In the genomic region with DNA sequence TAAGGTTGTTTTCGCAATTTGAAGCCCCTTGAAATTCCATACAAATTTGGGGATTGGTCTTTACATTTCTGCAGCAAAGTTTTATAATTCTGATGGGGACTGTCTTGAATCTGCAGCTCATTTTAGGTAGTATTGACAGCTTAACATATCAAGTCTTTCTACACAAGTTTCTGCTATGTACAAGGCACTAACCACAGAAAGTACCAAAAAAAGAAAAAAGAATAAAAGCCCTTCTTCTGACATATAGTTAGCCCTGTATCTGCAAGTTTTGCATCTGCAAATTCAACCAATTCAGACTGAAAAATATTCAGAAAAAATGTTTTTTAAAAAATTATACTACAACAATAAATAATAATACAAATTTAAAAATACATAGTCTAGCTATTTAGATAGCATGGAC, we compare ENCODE assay signal across 23 cellular contexts. TPM values are rescaled to one million over a fixed set of nuclear protein-coding genes. Genes with fewer than 3 reads are reported as not detected.
DNase-seq lines count a peak whose midpoint lies in the region; ATAC-seq, FAIRE-seq and TF ChIP-seq lines count a peak whose summit lies in the region.
"Had no signal": no experiment of that assay in that cellular context is flagged by ENCODE, and none has a peak within 500 bp of the region (broad histone marks: within the 10 kb centered on the region; RNA-seq: fewer than 3 reads in every experiment).

No MANE protein-coding gene starts in this region.

- H3K27ac ChIP-seq in CD8-positive, alpha-beta T cell (ENCODE audit: low read depth, low read length), result no peak overlapping the region
- H3K27ac ChIP-seq: BLaER1 treated with 17β-estradiol and CSF1 and Interleukin-3, amounts not matched to agents 10 nM and 100 nM; GM23248; right lobe of liver had no signal

- TF ChIP-seq POLR2A in GM12892 (IDR thresholded peaks at IDR 0.05; ENCODE audit: low read depth, low read length), result no peak

- peaks cover 35% of the 10 kb centered on the region for H3K36me3 Mint-ChIP-seq in CD8-positive, alpha-beta T cell
- H3K36me3 Mint-ChIP-seq: WTC11 had no signal

- H3K4me3 ChIP-seq in mucosa of descending colon, result no peak overlapping the region
- no peak overlapping the region for H3K4me3 ChIP-seq in CD8-positive, alpha-beta T cell (ENCODE audit: low read depth, low read length)
- H3K4me3 ChIP-seq: BLaER1 treated with 17β-estradiol and CSF1 and Interleukin-3, amounts not matched to agents 10 nM and 100 nM; GM23248; right lobe of liver had no signal

- H3K4me1 ChIP-seq in mucosa of descending colon (ENCODE audit: low read depth), result no peaks in the 10 kb centered on the region
- no peaks in the 10 kb centered on the region for H3K4me1 ChIP-seq in CD8-positive, alpha-beta T cell (ENCODE audit: insufficient read depth, low read length)
- H3K4me1 ChIP-seq: BLaER1 treated with 17β-estradiol and CSF1 and Interleukin-3, amounts not matched to agents 10 nM and 100 nM; right lobe of liver had no signal

- H3K4me3 Mint-ChIP-seq in CD8-positive, alpha-beta T cell, result no peak overlapping the region
- H3K4me3 Mint-ChIP-seq: stimulated activated naive CD8-positive, alpha-beta T cell treated with anti-CD3 and anti-CD28 coated beads, Interleukin-15, Interleukin-2, amounts not matched to agents 100 ng/mL and 50 ng/mL, for 24 hours; T-helper 17 cell; WTC11 had no signal

- H3K27me3 ChIP-seq in CD8-positive, alpha-beta T cell (ENCODE audit: insufficient read depth, low read length), result no peaks in the 10 kb centered on the region
- H3K27me3 ChIP-seq: BLaER1 treated with 17β-estradiol and CSF1 and Interleukin-3, amounts not matched to agents 10 nM and 100 nM; right lobe of liver had no signal

- no peaks in the 10 kb centered on the region for H3K27me3 Mint-ChIP-seq in CD8-positive, alpha-beta T cell (ENCODE audit: low read depth)
- H3K27me3 Mint-ChIP-seq: stimulated activated naive CD8-positive, alpha-beta T cell treated with anti-CD3 and anti-CD28 coated beads, Interleukin-15, Interleukin-2, amounts not matched to agents 100 ng/mL and 50 ng/mL, for 24 hours; T-helper 17 cell had no signal

- no peak overlapping the region for H3K27ac Mint-ChIP-seq in CD8-positive, alpha-beta T cell
- H3K27ac Mint-ChIP-seq: stimulated activated naive CD8-positive, alpha-beta T cell treated with anti-CD3 and anti-CD28 coated beads, Interleukin-15, Interleukin-2, amounts not matched to agents 100 ng/mL and 50 ng/mL, for 24 hours; T-helper 17 cell; WTC11 had no signal

- H3K4me1 Mint-ChIP-seq in CD8-positive, alpha-beta T cell (ENCODE audit: low read depth), result peaks cover 18% of the 10 kb centered on the region

- ATAC-seq in GM18502 (IDR thresholded peaks at IDR 0.05; ENCODE audit: poor library complexity, unreplicated experiment), result peak; percentile 66
- ATAC-seq in GM19351 (IDR thresholded peaks at IDR 0.05; ENCODE audit: unreplicated experiment), result peak; percentile 65
- ATAC-seq in HG02571 (IDR thresholded peaks at IDR 0.05; ENCODE audit: unreplicated experiment), result peak; percentile 47
- peak; percentile 71 for ATAC-seq in HG03280 (IDR thresholded peaks at IDR 0.05; ENCODE audit: unreplicated experiment)
- ATAC-seq in mucosa of descending colon, result no peak
- no peak for ATAC-seq in CD8-positive, alpha-beta T cell
- ATAC-seq: left ventricle myocardium superior, right lobe of liver, T-helper 17 cell, WTC11 had no signal

- POLR2A ChIA-PET in CD8-positive, alpha-beta T cell (lab: Charles Lee), result no interaction called here

- H3K9me3 Mint-ChIP-seq in CD8-positive, alpha-beta T cell, result no peaks in the 10 kb centered on the region
- H3K9me3 Mint-ChIP-seq: stimulated activated naive CD8-positive, alpha-beta T cell treated with anti-CD3 and anti-CD28 coated beads, Interleukin-15, Interleukin-2, amounts not matched to agents 100 ng/mL and 50 ng/mL, for 24 hours; WTC11 had no signal

- no peaks in the 10 kb centered on the region for H3K9me3 ChIP-seq in mucosa of descending colon
- H3K9me3 ChIP-seq in CD8-positive, alpha-beta T cell (ENCODE audit: low read length), result no peaks in the 10 kb centered on the region
- H3K9me3 ChIP-seq: BLaER1 treated with 17β-estradiol and CSF1 and Interleukin-3, amounts not matched to agents 10 nM and 100 nM; right lobe of liver had no signal

- H3K36me3 ChIP-seq in mucosa of descending colon (ENCODE audit: low read depth), result no peaks in the 10 kb centered on the region
- H3K36me3 ChIP-seq in CD8-positive, alpha-beta T cell (ENCODE audit: insufficient read depth, low read length), result no peaks in the 10 kb centered on the region
- H3K36me3 ChIP-seq: right lobe of liver had no signal

- CTCF ChIA-PET in CD8-positive, alpha-beta T cell (lab: Charles Lee), result no interaction called here

- no peak for FAIRE-seq in GM12892 (lab: Jason Lieb, UNC)
- FAIRE-seq: bronchial epithelial cell had no signal

- no peak for DNase-seq in SW 1271 (lab: John Stamatoyannopoulos, UW)
- DNase-seq in mucosa of descending colon, result no peak
- DNase-seq in GM12892 (ENCODE audit: insufficient read length), result no peak
- DNase-seq in CD8-positive, alpha-beta T cell, result no peak
- DNase-seq: DMS53, GM23248, KBM-7, left ventricle myocardium superior, NCI-H1092, NCI-H2107, NCI-H526, right lobe of liver, SIG-M5, T-helper 17 cell, trophoblast cell had no signal

- intact Hi-C loops in mucosa of descending colon (cut with DNase I, micrococcal nuclease), result no loop called here
- intact Hi-C loops in CD8-positive, alpha-beta T cell (cut with DNase I, micrococcal nuclease), result no loop called here

- TF ChIP-seq CTCF in mucosa of descending colon (IDR thresholded peaks at IDR 0.05), result no peak
- TF ChIP-seq CTCF in CD8-positive, alpha-beta T cell (IDR thresholded peaks at IDR 0.05), result no peak

RNA-seq across cellular contexts. Expression of gene POT1, which starts 15.3 kb away (rescaled TPM):
- total RNA-seq in mucosa of descending colon, result 10 to 100 TPM; 12.1 to 13.9 (median 13.7) TPM
- polyA plus RNA-seq in GM12892 (2012; ENCODE audit: missing spikeins), result 37.1 TPM
- total RNA-seq in CD8-positive, alpha-beta T cell, result 10 to 100 TPM in 1 of 2 experiments, 1 to 10 TPM in 1; 8.4 to 16.7 TPM

Comparison
In these comparisons a context has a peak if more than half of its experiments do, and no peak if none do; other contexts are left out.
1. ATAC-seq: peak in GM18502 (single experiment), GM19351 (single experiment), HG02571 (single experiment) and HG03280 (single experiment); none in mucosa of descending colon (single experiment) and CD8-positive, alpha-beta T cell (single experiment).